Comparison of ENCODE assay signal across 1 cellular context in genomic region chr1:154198756-154199562, GRCh38.
TF ChIP-seq lines count a peak whose summit lies in the region.

No MANE protein-coding gene starts in this region.

TF ChIP-seq in H1, 55 proteins besides CTCF, POLR2A, EP300 and RAD21 (continued from another document):
- TF ChIP-seq, protein P1, sequence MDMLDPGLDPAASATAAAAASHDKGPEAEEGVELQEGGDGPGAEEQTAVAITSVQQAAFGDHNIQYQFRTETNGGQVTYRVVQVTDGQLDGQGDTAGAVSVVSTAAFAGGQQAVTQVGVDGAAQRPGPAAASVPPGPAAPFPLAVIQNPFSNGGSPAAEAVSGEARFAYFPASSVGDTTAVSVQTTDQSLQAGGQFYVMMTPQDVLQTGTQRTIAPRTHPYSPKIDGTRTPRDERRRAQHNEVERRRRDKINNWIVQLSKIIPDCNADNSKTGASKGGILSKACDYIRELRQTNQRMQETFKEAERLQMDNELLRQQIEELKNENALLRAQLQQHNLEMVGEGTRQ (IDR thresholded peaks at IDR 0.05; ENCODE audit: low read length): no peak
- TF ChIP-seq EGR1 (IDR thresholded peaks at IDR 0.05; ENCODE audit: borderline replicate concordance, low read depth, low read length) (no peak), KDM5A (IDR thresholded peaks at IDR 0.05; ENCODE audit: low read length) (no peak)
